ENCODE assay signal across 9 cellular contexts in genomic region chr2:201261471-201261870, GRCh38.
DNase-seq lines count a peak whose midpoint lies in the region; ATAC-seq, FAIRE-seq and TF ChIP-seq lines count a peak whose summit lies in the region.
"Had no signal": no experiment of that assay in that cellular context is flagged by ENCODE, and none has a peak within 500 bp of the region (broad histone marks: within the 10 kb centered on the region; RNA-seq: fewer than 3 reads in every experiment).

No MANE protein-coding gene starts in this region.

- no peak for TF ChIP-seq CTCF in coronary artery (IDR thresholded peaks at IDR 0.05)

- peak; percentile 26 for FAIRE-seq in GM19239 (lab: Jason Lieb, UNC)

- H3K27ac ChIP-seq in coronary artery, result peak overlapping the region in 1 of 2 donors; percentile 35

- DNase-seq in GM19239 (ENCODE audit: insufficient read length, low spot score), result no peak
- peak; percentile 68 for DNase-seq in activated CD4-positive, CD25-positive, alpha-beta regulatory T cell treated with anti-CD3 and anti-CD28 coated beads, Interleukin-2, amount 50 U/mL, for 72 hours
- no peak for DNase-seq in coronary artery (ENCODE audit: low spot score)
- peak; percentile 35 to 36 for DNase-seq in stimulated activated CD4-positive, alpha-beta T cell treated with anti-CD3 and anti-CD28 coated beads, Interleukin-2, amount 100 ng/mL, for 48 hours
- DNase-seq in NCI-H187 (lab: John Stamatoyannopoulos, UW), result no peak
- DNase-seq: NCI-H187 treated with DMSO at 0.1 percent for 48 hours had no signal

- ATAC-seq in GM18909 (IDR thresholded peaks at IDR 0.05; ENCODE audit: poor library complexity, unreplicated experiment) (no peak), HG03354 (IDR thresholded peaks at IDR 0.05; ENCODE audit: poor library complexity, severe bottlenecking, unreplicated experiment) (no peak), GM18498 (IDR thresholded peaks at IDR 0.05; ENCODE audit: unreplicated experiment) (no peak)

- peak overlapping the region; percentile 53 for H3K4me3 ChIP-seq in coronary artery

Comparison
In these comparisons a context has a peak if more than half of its experiments do, and no peak if none do; other contexts are left out.
1. DNase-seq: peak in activated CD4-positive, CD25-positive, alpha-beta regulatory T cell treated with anti-CD3 and anti-CD28 coated beads, Interleukin-2, amount 50 U/mL, for 72 hours (single experiment) and stimulated activated CD4-positive, alpha-beta T cell treated with anti-CD3 and anti-CD28 coated beads, Interleukin-2, amount 100 ng/mL, for 48 hours (2 of 2); none in GM19239 (single experiment), coronary artery (single experiment) and NCI-H187 (0 of 2).